ENCODE assay signal across 1 cellular context in genomic region chr22:49659924-49660315, GRCh38.
TF ChIP-seq lines count a peak whose summit lies in the region.

No MANE protein-coding gene starts in this region.

TF ChIP-seq in HepG2, 621 proteins besides CTCF, POLR2A, EP300 and RAD21 (continued from another document):
- no peak for TF ChIP-seq ATF2 (CRISPR knock-in tag; IDR thresholded peaks at IDR 0.05)
